11 cellular contexts compared by ENCODE assay signal in genomic region chr10:61933857-61934559, GRCh38. TPM values are rescaled to one million over a fixed set of nuclear protein-coding genes. Genes with fewer than 3 reads are reported as not detected.
DNase-seq lines count a peak whose midpoint lies in the region; ATAC-seq and TF ChIP-seq lines count a peak whose summit lies in the region.
"Had no signal": no experiment of that assay in that cellular context is flagged by ENCODE, and none has a peak within 500 bp of the region (broad histone marks: within the 10 kb centered on the region; RNA-seq: fewer than 3 reads in every experiment).

No MANE protein-coding gene starts in this region.

- peaks cover 70% of the 10 kb centered on the region for H3K4me1 Mint-ChIP-seq in activated naive CD8-positive, alpha-beta T cell treated with anti-CD3 and anti-CD28 coated beads, Interleukin-2, amount 50 U/mL, for 24 hours
- peaks cover 13 to 67% (median 41%) of the 10 kb centered on the region in 4 donors for H3K4me1 Mint-ChIP-seq in naive thymus-derived CD8-positive, alpha-beta T cell

- peak; percentile 72 for DNase-seq in Jurkat, Clone E6-1 (ENCODE audit: low read depth, low spot score)
- DNase-seq in activated naive CD8-positive, alpha-beta T cell treated with anti-CD3 and anti-CD28 coated beads, Interleukin-2, amount 50 U/mL, for 24 hours = no peak
- DNase-seq in naive thymus-derived CD8-positive, alpha-beta T cell = peak in 2 of 10 donors; percentile 1 to 15
- DNase-seq in NCI-H2227 (lab: John Stamatoyannopoulos, UW; ENCODE audit: unreplicated experiment) = no peak
- no peak for DNase-seq in osteoblast (ENCODE audit: insufficient read length, low spot score, missing footprints)
- DNase-seq: AML-193, NCI-H1105 treated with DMSO at 0.1 percent for 48 hours, ovary had no signal

- H3K4me2 ChIP-seq in osteoblast (ENCODE audit: insufficient read depth, low read length) = no peak overlapping the region

- H4K20me1 ChIP-seq in osteoblast (ENCODE audit: insufficient read depth, low read length) = peaks cover 19% of the 10 kb centered on the region

- no peak overlapping the region for H3K4me3 ChIP-seq in Jurkat, Clone E6-1 (ENCODE audit: low read length)
- H3K4me3 ChIP-seq in osteoblast (ENCODE audit: insufficient read depth, low read length) = no peak overlapping the region
- H3K4me3 ChIP-seq: ovary had no signal

- H3K4me3 Mint-ChIP-seq in activated naive CD8-positive, alpha-beta T cell treated with anti-CD3 and anti-CD28 coated beads, Interleukin-2, amount 50 U/mL, for 24 hours = no peak overlapping the region
- peak overlapping the region in 2 of 10 donors; percentile 4 to 47 for H3K4me3 Mint-ChIP-seq in naive thymus-derived CD8-positive, alpha-beta T cell

- peaks cover 7% of the 10 kb centered on the region for H3K36me3 ChIP-seq in osteoblast (ENCODE audit: insufficient read depth, low read length)
- H3K36me3 ChIP-seq: ovary had no signal

- H3K79me2 ChIP-seq in osteoblast (ENCODE audit: insufficient read depth, low read length) = peaks cover 48% of the 10 kb centered on the region

- H3K9me3 Mint-ChIP-seq in activated naive CD8-positive, alpha-beta T cell treated with anti-CD3 and anti-CD28 coated beads, Interleukin-2, amount 50 U/mL, for 24 hours = peaks cover 3% of the 10 kb centered on the region
- H3K9me3 Mint-ChIP-seq in naive thymus-derived CD8-positive, alpha-beta T cell = peaks cover 0 to 3% (median 0%) of the 10 kb centered on the region in 9 donors

- POLR2A ChIA-PET in naive thymus-derived CD8-positive, alpha-beta T cell (lab: Charles Lee) = interaction anchor here (1.2 to 1.4 kb wide), 2 partner anchors 17 to 30 kb away, joined by 3 to 4 read pairs; no protein-coding TSS in a partner anchor

- no peak for TF ChIP-seq CTCF in 22Rv1 (IDR thresholded peaks at IDR 0.05)
- no peak for TF ChIP-seq CTCF in osteoblast (IDR thresholded peaks at IDR 0.05; ENCODE audit: extremely low read depth, low read depth, low read length)

- H3K27ac Mint-ChIP-seq in activated naive CD8-positive, alpha-beta T cell treated with anti-CD3 and anti-CD28 coated beads, Interleukin-2, amount 50 U/mL, for 24 hours = peak overlapping the region; percentile 70
- peak overlapping the region in 9 of 10 donors; percentile 0 to 82 (median 25) for H3K27ac Mint-ChIP-seq in naive thymus-derived CD8-positive, alpha-beta T cell

- H3K27me3 Mint-ChIP-seq in activated naive CD8-positive, alpha-beta T cell treated with anti-CD3 and anti-CD28 coated beads, Interleukin-2, amount 50 U/mL, for 24 hours = no peaks in the 10 kb centered on the region
- no peaks in the 10 kb centered on the region for H3K27me3 Mint-ChIP-seq in naive thymus-derived CD8-positive, alpha-beta T cell

- no peaks in the 10 kb centered on the region for H3K9me3 ChIP-seq in osteoblast (ENCODE audit: low read depth, low read length)
- H3K9me3 ChIP-seq: ovary had no signal

- peaks cover 49% of the 10 kb centered on the region for H3K36me3 Mint-ChIP-seq in activated naive CD8-positive, alpha-beta T cell treated with anti-CD3 and anti-CD28 coated beads, Interleukin-2, amount 50 U/mL, for 24 hours (ENCODE audit: low read depth)
- peaks cover 5 to 26% (median 20%) of the 10 kb centered on the region in 3 donors for H3K36me3 Mint-ChIP-seq in naive thymus-derived CD8-positive, alpha-beta T cell

- H3K4me1 ChIP-seq in osteoblast (ENCODE audit: insufficient read depth, low read length) = peaks cover 22% of the 10 kb centered on the region

- H3K27ac ChIP-seq in 22Rv1 (peak overlapping the region; percentile 30; the same call in 1 of the 2 replicates), osteoblast (ENCODE audit: low read depth, low read length) (no peak overlapping the region)
- H3K27ac ChIP-seq: ovary had no signal

- ATAC-seq in activated naive CD8-positive, alpha-beta T cell treated with anti-CD3 and anti-CD28 coated beads, Interleukin-2, amount 50 U/mL, for 24 hours = no peak
- ATAC-seq in naive thymus-derived CD8-positive, alpha-beta T cell = peak in 1 of 2 donors; percentile 23
- ATAC-seq in GM21515 (IDR thresholded peaks at IDR 0.05; ENCODE audit: unreplicated experiment) (no peak), HG02763 (IDR thresholded peaks at IDR 0.05; ENCODE audit: unreplicated experiment) (no peak)

- no peak overlapping the region for H2AFZ ChIP-seq in osteoblast (ENCODE audit: low read length)

- no peaks in the 10 kb centered on the region for H3K27me3 ChIP-seq in osteoblast (ENCODE audit: insufficient read depth, low read length)
- H3K27me3 ChIP-seq: ovary had no signal

RNA-seq across cellular contexts. Expression of gene ARID5B, which starts 32.5 kb away (rescaled TPM):
- 14.5 TPM for polyA plus RNA-seq in Jurkat, Clone E6-1 (2012; ENCODE audit: insufficient read depth, insufficient read length)
- 10 to 100 TPM in 1 of 2 experiments, 1 to 10 TPM in 1; 9.6 to 12.4 TPM for total RNA-seq in naive thymus-derived CD8-positive, alpha-beta T cell
- 10 to 100 TPM; 12.6 to 22.5 (median 16.2) TPM for polyA plus RNA-seq in naive thymus-derived CD8-positive, alpha-beta T cell
- 88.4 and 94.1 TPM in 2 replicates for total RNA-seq in osteoblast
